In the genomic region with DNA sequence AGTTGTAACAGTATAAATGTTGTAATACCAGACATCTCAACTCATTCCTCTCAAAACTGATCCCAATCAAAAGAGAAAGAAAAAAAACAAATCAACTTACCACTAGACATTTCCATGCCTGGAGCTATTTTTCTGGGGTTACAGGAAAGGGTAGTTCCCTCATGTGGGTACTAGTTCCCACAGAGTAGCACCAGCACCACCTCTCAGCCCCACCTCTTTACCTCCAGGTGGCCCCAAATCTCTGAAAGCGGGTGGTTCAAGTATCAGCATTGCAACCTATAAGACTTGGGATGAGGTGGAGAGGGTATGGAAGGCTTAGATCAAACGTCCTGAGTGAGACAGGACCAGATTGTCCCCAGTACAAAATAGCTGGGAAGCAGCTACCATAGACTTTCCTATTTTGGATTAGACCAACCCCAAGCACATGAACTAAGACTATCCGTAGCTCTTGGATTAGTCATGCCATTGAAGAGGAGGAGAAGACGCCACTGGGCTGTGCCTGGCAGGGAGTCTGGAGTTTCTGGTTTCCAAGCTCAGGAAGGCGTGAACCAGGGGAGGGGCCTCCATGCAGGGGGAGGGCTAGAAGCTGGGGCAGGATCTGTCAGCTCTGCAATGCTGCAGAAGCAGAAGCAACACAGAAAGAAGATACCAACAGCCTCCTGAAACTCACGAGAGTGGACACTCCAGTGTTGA, we compare ENCODE assay signal across 1 cellular context.
TF ChIP-seq lines count a peak whose summit lies in the region.

A gene with protein sequence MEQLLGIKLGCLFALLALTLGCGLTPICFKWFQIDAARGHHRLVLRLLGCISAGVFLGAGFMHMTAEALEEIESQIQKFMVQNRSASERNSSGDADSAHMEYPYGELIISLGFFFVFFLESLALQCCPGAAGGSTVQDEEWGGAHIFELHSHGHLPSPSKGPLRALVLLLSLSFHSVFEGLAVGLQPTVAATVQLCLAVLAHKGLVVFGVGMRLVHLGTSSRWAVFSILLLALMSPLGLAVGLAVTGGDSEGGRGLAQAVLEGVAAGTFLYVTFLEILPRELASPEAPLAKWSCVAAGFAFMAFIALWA (plus strand): TSS at position 620 of the 693 bp plus-strand sequence. CDS start 154 bp downstream, outside the sequence.

TF ChIP-seq in K562, 482 proteins besides CTCF, POLR2A, EP300 and RAD21 (continued from another document):
- TF ChIP-seq, protein P1, sequence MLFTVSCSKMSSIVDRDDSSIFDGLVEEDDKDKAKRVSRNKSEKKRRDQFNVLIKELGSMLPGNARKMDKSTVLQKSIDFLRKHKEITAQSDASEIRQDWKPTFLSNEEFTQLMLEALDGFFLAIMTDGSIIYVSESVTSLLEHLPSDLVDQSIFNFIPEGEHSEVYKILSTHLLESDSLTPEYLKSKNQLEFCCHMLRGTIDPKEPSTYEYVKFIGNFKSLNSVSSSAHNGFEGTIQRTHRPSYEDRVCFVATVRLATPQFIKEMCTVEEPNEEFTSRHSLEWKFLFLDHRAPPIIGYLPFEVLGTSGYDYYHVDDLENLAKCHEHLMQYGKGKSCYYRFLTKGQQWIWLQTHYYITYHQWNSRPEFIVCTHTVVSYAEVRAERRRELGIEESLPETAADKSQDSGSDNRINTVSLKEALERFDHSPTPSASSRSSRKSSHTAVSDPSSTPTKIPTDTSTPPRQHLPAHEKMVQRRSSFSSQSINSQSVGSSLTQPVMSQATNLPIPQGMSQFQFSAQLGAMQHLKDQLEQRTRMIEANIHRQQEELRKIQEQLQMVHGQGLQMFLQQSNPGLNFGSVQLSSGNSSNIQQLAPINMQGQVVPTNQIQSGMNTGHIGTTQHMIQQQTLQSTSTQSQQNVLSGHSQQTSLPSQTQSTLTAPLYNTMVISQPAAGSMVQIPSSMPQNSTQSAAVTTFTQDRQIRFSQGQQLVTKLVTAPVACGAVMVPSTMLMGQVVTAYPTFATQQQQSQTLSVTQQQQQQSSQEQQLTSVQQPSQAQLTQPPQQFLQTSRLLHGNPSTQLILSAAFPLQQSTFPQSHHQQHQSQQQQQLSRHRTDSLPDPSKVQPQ (CRISPR knock-in tag; IDR thresholded peaks at IDR 0.05; ENCODE audit: borderline replicate concordance) = no peak
